In the genomic region with DNA sequence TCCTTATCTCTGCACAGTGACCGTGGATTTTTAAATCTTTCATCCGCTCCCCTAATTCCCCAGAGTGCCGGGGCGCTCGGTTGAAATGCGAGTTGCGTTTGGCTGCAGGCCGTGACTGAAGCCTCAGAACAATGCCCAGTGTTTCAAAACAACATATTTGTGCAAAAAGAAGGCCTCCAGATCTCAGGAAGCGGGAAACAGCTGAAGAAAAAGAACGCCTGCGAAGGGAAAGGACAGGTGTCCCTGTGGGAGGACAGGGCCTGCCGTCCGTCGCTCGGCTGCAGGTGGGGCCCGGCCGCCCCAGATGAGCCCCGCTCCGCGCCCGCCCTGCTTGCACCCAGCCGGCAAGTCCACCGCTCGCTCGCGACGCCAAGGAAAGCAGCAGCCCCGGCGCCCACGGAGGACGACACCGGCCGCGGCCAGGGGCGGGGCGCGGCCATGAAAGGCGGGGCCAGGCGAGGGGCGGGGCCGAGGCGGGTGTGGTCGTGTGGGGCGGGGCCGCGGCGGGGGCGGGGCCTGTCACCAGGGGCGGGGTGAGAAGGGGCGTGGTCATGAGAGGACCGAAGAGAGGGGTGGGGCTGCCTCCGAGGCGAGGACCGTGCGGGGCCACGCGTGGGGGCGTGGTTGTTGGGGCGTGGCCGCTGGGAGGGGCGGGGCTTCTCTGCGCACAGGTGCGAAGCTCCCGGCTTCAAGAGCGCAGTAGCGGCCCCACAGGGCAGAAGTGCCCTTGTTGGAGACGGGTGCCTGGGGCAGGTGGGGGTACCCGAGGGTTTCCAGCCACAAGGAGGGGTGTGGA, we compare ENCODE assay signal across 8 cellular contexts. TPM values are rescaled to one million over a fixed set of nuclear protein-coding genes. Genes with fewer than 3 reads are reported as not detected.
DNase-seq lines count a peak whose midpoint lies in the region; ATAC-seq and TF ChIP-seq lines count a peak whose summit lies in the region.

No MANE protein-coding gene starts in this region.

- intact Hi-C loops in esophagus muscularis mucosa (cut with DNase I), result no loop called here
- intact Hi-C loops in natural killer cell (cut with micrococcal nuclease), result no loop called here

- TF ChIP-seq EP300 in esophagus muscularis mucosa (IDR thresholded peaks at IDR 0.05), result no peak

- WGBS in esophagus muscularis mucosa, result 22% methylated on average over 27 of the region's 68 CpGs

- TF ChIP-seq CTCF in esophagus muscularis mucosa (IDR thresholded peaks at IDR 0.05) (no peak), natural killer cell (IDR thresholded peaks at IDR 0.05) (no peak)

- no peaks in the 10 kb centered on the region for H3K36me3 Mint-ChIP-seq in activated T-cell treated with anti-CD3 and anti-CD28 coated beads, Interleukin-2, amount 50 U/mL, for 4 hours (ENCODE audit: insufficient read depth)
- no peaks in the 10 kb centered on the region for H3K36me3 Mint-ChIP-seq in natural killer cell
- no peaks in the 10 kb centered on the region for H3K36me3 Mint-ChIP-seq in stimulated activated naive B cell treated with anti-CD40 and anti-IgM and Interleukin-4, amounts not matched to agents 10 μg/mL and 1 μg/mL and 100 μg/mL, for 72 hours

- TF ChIP-seq POLR2A in esophagus muscularis mucosa (IDR thresholded peaks at IDR 0.05; ENCODE audit: low read depth), result no peak

- peaks cover 0 to 44% (median 15%) of the 10 kb centered on the region in 4 donors for H3K27me3 ChIP-seq in esophagus muscularis mucosa

- H3K9me3 Mint-ChIP-seq in activated T-cell treated with anti-CD3 and anti-CD28 coated beads, Interleukin-2, amount 50 U/mL, for 4 hours, result no peaks in the 10 kb centered on the region
- H3K9me3 Mint-ChIP-seq in natural killer cell, result no peaks in the 10 kb centered on the region
- no peaks in the 10 kb centered on the region for H3K9me3 Mint-ChIP-seq in stimulated activated naive B cell treated with anti-CD40 and anti-IgM and Interleukin-4, amounts not matched to agents 10 μg/mL and 1 μg/mL and 100 μg/mL, for 72 hours

- H3K4me3 ChIP-seq in esophagus muscularis mucosa, result peak overlapping the region; percentile 45 to 51 (median 48)

- peak; percentile 82 for DNase-seq in DMS53 (lab: John Stamatoyannopoulos, UW)
- peak; percentile 58 for DNase-seq in NCI-H460 (ENCODE audit: extremely low read depth, low read depth)
- DNase-seq in activated T-cell treated with anti-CD3 and anti-CD28 coated beads, Interleukin-2, amount 50 U/mL, for 4 hours, result peak; percentile 50
- DNase-seq in esophagus muscularis mucosa (ENCODE audit: extremely low spot score), result no peak
- DNase-seq in natural killer cell, result peak; percentile 55
- DNase-seq in stimulated activated naive B cell treated with anti-CD40 and anti-IgM and Interleukin-4, amounts not matched to agents 10 μg/mL and 1 μg/mL and 100 μg/mL, for 72 hours, result peak; percentile 38
- DNase-seq in OCI-M2 (lab: John Stamatoyannopoulos, UW; ENCODE audit: unreplicated experiment), result no peak

- no peaks in the 10 kb centered on the region for H3K36me3 ChIP-seq in esophagus muscularis mucosa

- H3K27me3 Mint-ChIP-seq in activated T-cell treated with anti-CD3 and anti-CD28 coated beads, Interleukin-2, amount 50 U/mL, for 4 hours (ENCODE audit: low read depth), result peaks cover 25% of the 10 kb centered on the region
- peaks cover 0 to 8% of the 10 kb centered on the region in 2 donors for H3K27me3 Mint-ChIP-seq in natural killer cell (ENCODE audit: low read depth in 2 of 2)
- peaks cover 21 to 27% of the 10 kb centered on the region in 2 donors for H3K27me3 Mint-ChIP-seq in stimulated activated naive B cell treated with anti-CD40 and anti-IgM and Interleukin-4, amounts not matched to agents 10 μg/mL and 1 μg/mL and 100 μg/mL, for 72 hours

- ATAC-seq in activated T-cell treated with anti-CD3 and anti-CD28 coated beads, Interleukin-2, amount 50 U/mL, for 4 hours, result peak; percentile 80 to 88
- ATAC-seq in natural killer cell (peak; percentile 87 to 94 (median 92)), GM19467 (IDR thresholded peaks at IDR 0.05; ENCODE audit: unreplicated experiment) (no peak)
- peak; percentile 83 to 85 for ATAC-seq in stimulated activated naive B cell treated with anti-CD40 and anti-IgM and Interleukin-4, amounts not matched to agents 10 μg/mL and 1 μg/mL and 100 μg/mL, for 72 hours (replicated peaks)

- peaks cover 11 to 30% (median 24%) of the 10 kb centered on the region in 4 donors for H3K4me1 ChIP-seq in esophagus muscularis mucosa

- H3K9me3 ChIP-seq in esophagus muscularis mucosa, result no peaks in the 10 kb centered on the region

- H3K4me3 Mint-ChIP-seq in activated T-cell treated with anti-CD3 and anti-CD28 coated beads, Interleukin-2, amount 50 U/mL, for 4 hours, result peak overlapping the region; percentile 31
- H3K4me3 Mint-ChIP-seq in natural killer cell, result peak overlapping the region; percentile 85
- peak overlapping the region; percentile 76 to 82 for H3K4me3 Mint-ChIP-seq in stimulated activated naive B cell treated with anti-CD40 and anti-IgM and Interleukin-4, amounts not matched to agents 10 μg/mL and 1 μg/mL and 100 μg/mL, for 72 hours

- H3K4me1 Mint-ChIP-seq in activated T-cell treated with anti-CD3 and anti-CD28 coated beads, Interleukin-2, amount 50 U/mL, for 4 hours (ENCODE audit: low read depth), result peaks cover 3% of the 10 kb centered on the region
- H3K4me1 Mint-ChIP-seq in natural killer cell, result peaks cover 4 to 5% of the 10 kb centered on the region in 2 donors
- H3K4me1 Mint-ChIP-seq in stimulated activated naive B cell treated with anti-CD40 and anti-IgM and Interleukin-4, amounts not matched to agents 10 μg/mL and 1 μg/mL and 100 μg/mL, for 72 hours, result peaks cover 2 to 5% of the 10 kb centered on the region in 2 donors

- peak overlapping the region in 1 of 4 donors; percentile 59 for H3K27ac ChIP-seq in esophagus muscularis mucosa (replicated peaks in 1 of 4)

- no peak overlapping the region for H3K27ac Mint-ChIP-seq in natural killer cell
- no peak overlapping the region for H3K27ac Mint-ChIP-seq in stimulated activated naive B cell treated with anti-CD40 and anti-IgM and Interleukin-4, amounts not matched to agents 10 μg/mL and 1 μg/mL and 100 μg/mL, for 72 hours

RNA-seq across cellular contexts. Expression of a gene that starts 17.6 kb away (rescaled TPM):
- total RNA-seq in NCI-H460 (2014; rRNA removed; shearing (Covaris generic)), result 8.9 and 9.8 TPM in 2 replicates
- polyA plus RNA-seq in NCI-H460 (2014; cell fraction: nucleus; rRNA removed), result 20.2 and 26.7 TPM in 2 replicates
- total RNA-seq in activated T-cell treated with anti-CD3 and anti-CD28 coated beads, Interleukin-2, amount 50 U/mL, for 4 hours, result under 1 TPM; 0.15 to 0.19 (median 0.16) TPM
- 100 to 1,000 TPM in 1 of 4 donors, 10 to 100 TPM in 3; 55.8 to 118 (median 73.7) TPM for total RNA-seq in esophagus muscularis mucosa
- 10 to 100 TPM; 11.0 to 23.7 (median 19.6) TPM for total RNA-seq in natural killer cell

RNA-seq across cellular contexts. Expression of a gene that starts 32.6 kb away (rescaled TPM):
- total RNA-seq in NCI-H460 (2014; rRNA removed; shearing (Covaris generic)), result 108 and 128 TPM in 2 replicates
- polyA plus RNA-seq in NCI-H460 (2014; cell fraction: nucleus; rRNA removed), result 796 and 920 TPM in 2 replicates
- total RNA-seq in activated T-cell treated with anti-CD3 and anti-CD28 coated beads, Interleukin-2, amount 50 U/mL, for 4 hours, result 100 to 1,000 TPM in 2 of 3 donors, 10 to 100 TPM in 1; 97.1 to 104 (median 100) TPM
- total RNA-seq in esophagus muscularis mucosa (100 to 1,000 TPM; 127 to 220 (median 153) TPM), natural killer cell (100 to 1,000 TPM; 110 to 140 (median 135) TPM)

Comparison
In these comparisons a context has a peak if more than half of its experiments do, and no peak if none do; other contexts are left out.
1. DNase-seq: peak in DMS53 (single experiment), NCI-H460 (single experiment), activated T-cell treated with anti-CD3 and anti-CD28 coated beads, Interleukin-2, amount 50 U/mL, for 4 hours (single experiment), natural killer cell (single experiment) and stimulated activated naive B cell treated with anti-CD40 and anti-IgM and Interleukin-4, amounts not matched to agents 10 μg/mL and 1 μg/mL and 100 μg/mL, for 72 hours (single experiment); none in esophagus muscularis mucosa (single experiment) and OCI-M2 (single experiment).
2. H3K4me3 Mint-ChIP-seq: peak in every context shown above with its lines; median percentile 85 in natural killer cell; 79 in stimulated activated naive B cell treated with anti-CD40 and anti-IgM and Interleukin-4, amounts not matched to agents 10 μg/mL and 1 μg/mL and 100 μg/mL, for 72 hours; 31 in activated T-cell treated with anti-CD3 and anti-CD28 coated beads, Interleukin-2, amount 50 U/mL, for 4 hours.